12 cellular contexts compared by ENCODE assay signal in genomic region chr15:74453925-74454763, GRCh38. TPM values are rescaled to one million over a fixed set of nuclear protein-coding genes. Genes with fewer than 3 reads are reported as not detected.
A peak's percentile ranks its signal among the peaks of the same experiment; 100 is the strongest.
DNase-seq lines count a peak whose midpoint lies in the region; ATAC-seq and TF ChIP-seq lines count a peak whose summit lies in the region.
"Had no signal": no experiment of that assay in that cellular context is flagged by ENCODE, and none has a peak within 500 bp of the region (broad histone marks: within the 10 kb centered on the region; RNA-seq: fewer than 3 reads in every experiment).

No MANE protein-coding gene starts in this region.

- H3K36me3 ChIP-seq in BLaER1 treated with 17β-estradiol and CSF1 and Interleukin-3, amounts not matched to agents 10 nM and 100 nM: peaks cover 43 to 92% (median 69%) of the 10 kb centered on the region in 11 experiments
- H3K36me3 ChIP-seq in GM23248 (ENCODE audit: low read depth) (peaks cover 19% of the 10 kb centered on the region; the same call in 1 of the 2 replicates), suprapubic skin (peaks cover 74% of the 10 kb centered on the region)

- H3K4me1 ChIP-seq in BLaER1 treated with 17β-estradiol and CSF1 and Interleukin-3, amounts not matched to agents 10 nM and 100 nM: peaks cover 0 to 28% (median 18%) of the 10 kb centered on the region in 10 experiments; a peak in 17 of 20 replicates
- H3K4me1 ChIP-seq in GM23248 (ENCODE audit: insufficient read depth): peaks cover 10% of the 10 kb centered on the region
- H3K4me1 ChIP-seq in suprapubic skin: no peaks in the 10 kb centered on the region
- H3K4me1 ChIP-seq: stomach had no signal

- no peak for TF ChIP-seq POLR2A in suprapubic skin (IDR thresholded peaks at IDR 0.05)

- H3K9me2 ChIP-seq in GM23248 (ENCODE audit: insufficient read depth): no peaks in the 10 kb centered on the region

- no peak for TF ChIP-seq CTCF in activated CD8-positive, alpha-beta T cell treated with anti-CD3 and anti-CD28 coated beads for 36 hours (IDR thresholded peaks at IDR 0.05)
- TF ChIP-seq CTCF in omental fat pad (IDR thresholded peaks at IDR 0.05) (no peak), suprapubic skin (IDR thresholded peaks at IDR 0.05) (no peak)

- H3K4me3 ChIP-seq in BLaER1 treated with 17β-estradiol and CSF1 and Interleukin-3, amounts not matched to agents 10 nM and 100 nM: no peak overlapping the region
- H3K4me3 ChIP-seq in GM23248: no peak overlapping the region
- no peak overlapping the region for H3K4me3 ChIP-seq in suprapubic skin
- H3K4me3 ChIP-seq: stomach had no signal

- intact Hi-C loops in activated CD8-positive, alpha-beta T cell treated with anti-CD3 and anti-CD28 coated beads for 36 hours (cut with micrococcal nuclease): no loop called here

- peak; percentile 88 for ATAC-seq in activated CD8-positive, alpha-beta T cell treated with anti-CD3 and anti-CD28 coated beads for 36 hours
- ATAC-seq in omental fat pad (ENCODE audit: low FRiP score) (no peak), HG03571 (IDR thresholded peaks at IDR 0.05; ENCODE audit: unreplicated experiment) (no peak)

- H3K4me2 ChIP-seq in BLaER1 treated with 17β-estradiol and CSF1 and Interleukin-3, amounts not matched to agents 10 nM and 100 nM: peak overlapping the region in 8 of 11 experiments; percentile 18 to 64 (median 48); a peak in 14 of 22 replicates
- H3K4me2 ChIP-seq in GM23248 (ENCODE audit: unreplicated experiment): no peak overlapping the region

- in situ Hi-C loops in GM23248 (cut with MboI): no loop called here

- POLR2A ChIA-PET in activated CD8-positive, alpha-beta T cell treated with anti-CD3 and anti-CD28 coated beads for 36 hours (lab: Charles Lee): interaction anchor here (0.7 to 1.8 kb wide), 3 partner anchors 12 to 81 kb away, joined by 3 to 9 read pairs (median 3); no protein-coding TSS in a partner anchor

- no peak overlapping the region for H2AFZ ChIP-seq in GM23248

- no peaks in the 10 kb centered on the region for H3K9me3 Mint-ChIP-seq in activated CD8-positive, alpha-beta T cell treated with anti-CD3 and anti-CD28 coated beads for 36 hours

- CTCF ChIA-PET in activated CD8-positive, alpha-beta T cell treated with anti-CD3 and anti-CD28 coated beads for 36 hours (lab: Charles Lee): interaction anchor here (0.6 to 38.4 kb wide), 8 partner anchors 8 to 481 kb away, joined by 3 to 840 read pairs (median 4); no protein-coding TSS in a partner anchor

- WGBS in GM23248 (ENCODE audit: low coverage in 1 of 2, low lambda C conversion rate in 2 of 2, missing lambda C conversion rate in 2 of 2), 2 experiments: 96 to 98% methylated on average over 13 of the region's 13 CpGs
- WGBS in suprapubic skin: 86% methylated on average over 13 of the region's 13 CpGs

- H3K9me3 ChIP-seq in BLaER1 treated with 17β-estradiol and CSF1 and Interleukin-3, amounts not matched to agents 10 nM and 100 nM (replicated peaks in 1 of 11): no peaks in the 10 kb centered on the region
- no peaks in the 10 kb centered on the region for H3K9me3 ChIP-seq in GM23248 (ENCODE audit: low read depth)
- H3K9me3 ChIP-seq in suprapubic skin: no peaks in the 10 kb centered on the region
- H3K9me3 ChIP-seq: stomach had no signal

- peak; percentile 41 for DNase-seq in GM23248
- DNase-seq in activated CD8-positive, alpha-beta T cell treated with anti-CD3 and anti-CD28 coated beads for 36 hours: peak; percentile 63
- peak; percentile 59 for DNase-seq in iris pigment epithelial cell (ENCODE audit: low read depth)
- DNase-seq in omental fat pad (ENCODE audit: low spot score): no peak
- DNase-seq in effector CD8-positive, alpha-beta T cell (lab: John Stamatoyannopoulos, UW): no peak
- DNase-seq in suprapubic skin (ENCODE audit: low spot score in 2 of 2): no peak
- DNase-seq: NCI-H1436; NCI-H524; stimulated activated CD4-positive, alpha-beta T cell treated with anti-CD3 and anti-CD28 coated beads, Interleukin-4, amount 100 ng/mL, for 24 hours; stomach had no signal

- no peaks in the 10 kb centered on the region for H4K20me1 ChIP-seq in BLaER1 treated with 17β-estradiol and CSF1 and Interleukin-3, amounts not matched to agents 10 nM and 100 nM
- no peaks in the 10 kb centered on the region for H4K20me1 ChIP-seq in GM23248 (ENCODE audit: insufficient read depth)

- no peaks in the 10 kb centered on the region for H3K27me3 ChIP-seq in BLaER1 treated with 17β-estradiol and CSF1 and Interleukin-3, amounts not matched to agents 10 nM and 100 nM
- H3K27me3 ChIP-seq in GM23248 (replicated peaks; ENCODE audit: insufficient read depth) (no peaks in the 10 kb centered on the region), suprapubic skin (no peaks in the 10 kb centered on the region)
- H3K27me3 ChIP-seq: stomach had no signal

- H3F3A ChIP-seq in GM23248 (ENCODE audit: insufficient read depth): peaks cover 11% of the 10 kb centered on the region; the same call in 1 of the 2 replicates

- peaks cover 46% of the 10 kb centered on the region for H3K36me3 Mint-ChIP-seq in activated CD8-positive, alpha-beta T cell treated with anti-CD3 and anti-CD28 coated beads for 36 hours (ENCODE audit: low read depth)

- H3K27ac ChIP-seq in BLaER1 treated with 17β-estradiol and CSF1 and Interleukin-3, amounts not matched to agents 10 nM and 100 nM: no peak overlapping the region
- H3K27ac ChIP-seq in GM23248 (no peak overlapping the region), suprapubic skin (no peak overlapping the region)
- H3K27ac ChIP-seq: stomach had no signal

- H3K27me3 Mint-ChIP-seq in activated CD8-positive, alpha-beta T cell treated with anti-CD3 and anti-CD28 coated beads for 36 hours: no peaks in the 10 kb centered on the region

- H3K79me2 ChIP-seq in GM23248 (ENCODE audit: insufficient read depth): no peaks in the 10 kb centered on the region

- H3K9ac ChIP-seq in BLaER1 treated with 17β-estradiol and CSF1 and Interleukin-3, amounts not matched to agents 10 nM and 100 nM: peak overlapping the region in 4 of 11 experiments; percentile 4 to 31 (median 14); a peak in 1 of 22 replicates
- H3K9ac ChIP-seq in GM23248: no peak overlapping the region

- TF ChIP-seq EP300 in suprapubic skin (IDR thresholded peaks at IDR 0.05): no peak

- H3K4me3 Mint-ChIP-seq in activated CD8-positive, alpha-beta T cell treated with anti-CD3 and anti-CD28 coated beads for 36 hours: no peak overlapping the region

- peaks cover 38% of the 10 kb centered on the region for H3K4me1 Mint-ChIP-seq in activated CD8-positive, alpha-beta T cell treated with anti-CD3 and anti-CD28 coated beads for 36 hours (ENCODE audit: low read depth)

- H3K27ac Mint-ChIP-seq in activated CD8-positive, alpha-beta T cell treated with anti-CD3 and anti-CD28 coated beads for 36 hours: peak overlapping the region; percentile 73

RNA-seq across cellular contexts. Expression of gene UBL7, which starts 6.8 kb away (rescaled TPM):
- total RNA-seq in GM23248 (2014; rRNA removed; shearing (Covaris generic)): 70.4 and 74.2 TPM in 2 replicates
- 78.6 and 79.1 TPM in 2 replicates for polyA plus RNA-seq in GM23248 (2016; fragmentation: Nextera tagmentation; extraction: Ambion mirVana)
- total RNA-seq in activated CD8-positive, alpha-beta T cell treated with anti-CD3 and anti-CD28 coated beads for 36 hours: 10 to 100 TPM; 48.8 to 53.3 TPM
- total RNA-seq in omental fat pad: 10 to 100 TPM; 28.0 to 39.2 (median 34.8) TPM
- total RNA-seq in suprapubic skin: 10 to 100 TPM; 32.2 to 74.2 (median 62.8) TPM

RNA-seq across cellular contexts. Expression of gene SEMA7A, which starts 20.4 kb away (rescaled TPM):
- total RNA-seq in GM23248 (2014; rRNA removed; shearing (Covaris generic)): 132 and 151 TPM in 2 replicates
- polyA plus RNA-seq in GM23248 (2016; fragmentation: Nextera tagmentation; extraction: Ambion mirVana): 41.2 and 42.3 TPM in 2 replicates
- total RNA-seq in activated CD8-positive, alpha-beta T cell treated with anti-CD3 and anti-CD28 coated beads for 36 hours: 10 to 100 TPM; 62.4 TPM
- total RNA-seq in omental fat pad: 1 to 10 TPM; 1.2 to 7.6 (median 3.4) TPM
- total RNA-seq in suprapubic skin: 10 to 100 TPM; 10.1 to 31.4 (median 18.0) TPM

Comparison
In these comparisons a context has a peak if more than half of its experiments do, and no peak if none do; other contexts are left out.
1. DNase-seq: peak in GM23248 (single experiment), activated CD8-positive, alpha-beta T cell treated with anti-CD3 and anti-CD28 coated beads for 36 hours (single experiment) and iris pigment epithelial cell (single experiment); none in omental fat pad (single experiment), effector CD8-positive, alpha-beta T cell (single experiment) and suprapubic skin (0 of 2).